ENCODE assay signal across 28 cellular contexts in genomic region chr2:61410185-61410584, GRCh38.
"Had no signal": no experiment of that assay in that cellular context is flagged by ENCODE, and none has a peak within 500 bp of the region (broad histone marks: within the 10 kb centered on the region; RNA-seq: fewer than 3 reads in every experiment).

No MANE protein-coding gene starts in this region.

- H3K9me3 ChIP-seq: colonic mucosa, gastroesophageal sphincter, spleen, testis had no signal

- H3K27ac ChIP-seq: colonic mucosa, gastroesophageal sphincter, hepatocyte, spleen, testis, VCaP had no signal

- H3K27ac Mint-ChIP-seq: activated naive CD4-positive, alpha-beta T cell treated with anti-CD3 and anti-CD28 coated beads, Interleukin-2, amount 50 U/mL, for 24 hours; activated naive CD8-positive, alpha-beta T cell treated with anti-CD3 and anti-CD28 coated beads, Interleukin-2, amount 50 U/mL, for 24 hours; activated T-helper 1 cell treated with anti-CD3 and anti-CD28 coated beads, Interleukin-12 subunit alpha, Interleukin-12 subunit beta, Interleukin-2, Interleukin-4 antibody, amounts not matched to agents 30 ng/mL and 10 ng/mL and 1 ng/mL, durations not matched to agents 14 hours and 24 hours and 36 hours; T-helper 1 cell treated with Interleukin-12 subunit alpha and Interleukin-12 subunit beta and Interleukin-4 antibody, amounts not matched to agents 30 μg/mL and 1 μg/mL, for 36 hours had no signal

- H3K4me1 ChIP-seq: colonic mucosa, testis had no signal

- H3K4me3 Mint-ChIP-seq: activated naive CD4-positive, alpha-beta T cell treated with anti-CD3 and anti-CD28 coated beads, Interleukin-2, amount 50 U/mL, for 24 hours; activated naive CD8-positive, alpha-beta T cell treated with anti-CD3 and anti-CD28 coated beads, Interleukin-2, amount 50 U/mL, for 24 hours; activated T-helper 1 cell treated with anti-CD3 and anti-CD28 coated beads, Interleukin-12 subunit alpha, Interleukin-12 subunit beta, Interleukin-2, Interleukin-4 antibody, amounts not matched to agents 30 ng/mL and 10 ng/mL and 1 ng/mL, durations not matched to agents 14 hours and 24 hours and 36 hours; memory B cell; naive thymus-derived CD8-positive, alpha-beta T cell; T-helper 1 cell treated with Interleukin-12 subunit alpha and Interleukin-12 subunit beta and Interleukin-4 antibody, amounts not matched to agents 30 μg/mL and 1 μg/mL, for 36 hours had no signal

- H3K36me3 ChIP-seq: colonic mucosa had no signal

- H3K9me3 Mint-ChIP-seq: activated naive CD4-positive, alpha-beta T cell treated with anti-CD3 and anti-CD28 coated beads, Interleukin-2, amount 50 U/mL, for 24 hours; activated naive CD8-positive, alpha-beta T cell treated with anti-CD3 and anti-CD28 coated beads, Interleukin-2, amount 50 U/mL, for 24 hours; activated T-helper 1 cell treated with anti-CD3 and anti-CD28 coated beads, Interleukin-12 subunit alpha, Interleukin-12 subunit beta, Interleukin-2, Interleukin-4 antibody, amounts not matched to agents 30 ng/mL and 10 ng/mL and 1 ng/mL, durations not matched to agents 14 hours and 24 hours and 36 hours; memory B cell; naive thymus-derived CD8-positive, alpha-beta T cell; T-helper 1 cell treated with Interleukin-12 subunit alpha and Interleukin-12 subunit beta and Interleukin-4 antibody, amounts not matched to agents 30 μg/mL and 1 μg/mL, for 36 hours had no signal

- ATAC-seq: activated naive CD8-positive, alpha-beta T cell treated with anti-CD3 and anti-CD28 coated beads, Interleukin-2, amount 50 U/mL, for 24 hours; gastroesophageal sphincter; left colon; naive thymus-derived CD8-positive, alpha-beta T cell; right cardiac atrium had no signal

- H3K4me3 ChIP-seq: colonic mucosa, gastroesophageal sphincter, hepatocyte, spleen, testis had no signal

- FAIRE-seq: keratinocyte, TTC549, urothelium cell line had no signal

- H3K27me3 ChIP-seq: colonic mucosa, gastroesophageal sphincter, hepatocyte, spleen, testis had no signal

- DNase-seq: activated CD4-positive, alpha-beta T cell treated with anti-CD3 and anti-CD28 coated beads for 4 hours; activated CD4-positive, alpha-beta T cell treated with anti-CD3 and anti-CD28 coated beads, Interleukin-2, amount 50 U/mL, for 4 hours; activated gamma-delta T cell; activated naive CD8-positive, alpha-beta T cell treated with anti-CD3 and anti-CD28 coated beads, Interleukin-2, amount 50 U/mL, for 24 hours; activated T-cell treated with anti-CD3 and anti-CD28 coated beads for 4 hours; colonic mucosa; effector CD8-positive, alpha-beta T cell; erythroblast; left colon; naive thymus-derived CD8-positive, alpha-beta T cell; posterior cingulate gyrus; right cardiac atrium; spleen; stimulated activated naive CD4-positive, alpha-beta T cell treated with Interleukin-2 at 50 U/mL for 16 hours; SW 1271; T-helper 9 cell; testis; trophoblast cell had no signal

- H3K27me3 Mint-ChIP-seq: activated naive CD4-positive, alpha-beta T cell treated with anti-CD3 and anti-CD28 coated beads, Interleukin-2, amount 50 U/mL, for 24 hours; activated naive CD8-positive, alpha-beta T cell treated with anti-CD3 and anti-CD28 coated beads, Interleukin-2, amount 50 U/mL, for 24 hours; memory B cell; naive thymus-derived CD8-positive, alpha-beta T cell had no signal
